ENCODE assay signal across 14 cellular contexts in genomic region chr13:27016871-27017270, GRCh38.
"Had no signal": no experiment of that assay in that cellular context is flagged by ENCODE, and none has a peak within 500 bp of the region (broad histone marks: within the 10 kb centered on the region; RNA-seq: fewer than 3 reads in every experiment).

No MANE protein-coding gene starts in this region.

- H3K4me1 Mint-ChIP-seq: activated CD4-positive, alpha-beta T cell treated with anti-CD3 and anti-CD28 coated beads for 36 hours; activated naive CD4-positive, alpha-beta T cell treated with anti-CD3 and anti-CD28 coated beads, Interleukin-2, amount 50 U/mL, for 24 hours; stimulated activated naive CD8-positive, alpha-beta T cell treated with anti-CD3 and anti-CD28 coated beads, Interleukin-15, amount 100 ng/mL, for 72 hours had no signal

- ATAC-seq: activated CD4-positive, alpha-beta T cell treated with anti-CD3 and anti-CD28 coated beads for 36 hours; activated T-cell treated with anti-CD3 and anti-CD28 coated beads, Interleukin-2, amount 50 U/mL, for 4 hours; right cardiac atrium; stimulated activated naive CD8-positive, alpha-beta T cell treated with anti-CD3 and anti-CD28 coated beads, Interleukin-15, amount 100 ng/mL, for 72 hours had no signal

- H3K9me3 ChIP-seq: adrenal gland, esophagus muscularis mucosa, prostate gland, upper lobe of left lung had no signal

- H3K27me3 ChIP-seq: adrenal gland, cardiac muscle cell, esophagus muscularis mucosa, upper lobe of left lung had no signal

- H3K27ac ChIP-seq: adrenal gland, cardiac muscle cell, esophagus muscularis mucosa, prostate gland, upper lobe of left lung had no signal

- H3K4me3 ChIP-seq: adrenal gland, cardiac muscle cell, esophagus muscularis mucosa, prostate gland, smooth muscle cell, upper lobe of left lung had no signal

- H3K27ac Mint-ChIP-seq: activated CD4-positive, alpha-beta memory T cell treated with anti-CD3 and anti-CD28 coated beads for 36 hours; activated CD4-positive, alpha-beta T cell treated with anti-CD3 and anti-CD28 coated beads for 36 hours; activated naive CD4-positive, alpha-beta T cell treated with anti-CD3 and anti-CD28 coated beads, Interleukin-2, amount 50 U/mL, for 24 hours; stimulated activated naive CD8-positive, alpha-beta T cell treated with anti-CD3 and anti-CD28 coated beads, Interleukin-15, amount 100 ng/mL, for 72 hours had no signal

- H3K27me3 Mint-ChIP-seq: stimulated activated naive CD8-positive, alpha-beta T cell treated with anti-CD3 and anti-CD28 coated beads, Interleukin-15, amount 100 ng/mL, for 72 hours had no signal

- H3K4me3 Mint-ChIP-seq: activated CD4-positive, alpha-beta memory T cell treated with anti-CD3 and anti-CD28 coated beads for 36 hours; activated CD4-positive, alpha-beta T cell treated with anti-CD3 and anti-CD28 coated beads for 36 hours; activated naive CD4-positive, alpha-beta T cell treated with anti-CD3 and anti-CD28 coated beads, Interleukin-2, amount 50 U/mL, for 24 hours; activated T-cell treated with anti-CD3 and anti-CD28 coated beads, Interleukin-2, amount 50 U/mL, for 4 hours; stimulated activated naive CD8-positive, alpha-beta T cell treated with anti-CD3 and anti-CD28 coated beads, Interleukin-15, amount 100 ng/mL, for 72 hours had no signal

- H3K36me3 ChIP-seq: adrenal gland, cardiac muscle cell, esophagus muscularis mucosa, prostate gland, upper lobe of left lung had no signal

- H3K36me3 Mint-ChIP-seq: activated CD4-positive, alpha-beta memory T cell treated with anti-CD3 and anti-CD28 coated beads for 36 hours; activated naive CD4-positive, alpha-beta T cell treated with anti-CD3 and anti-CD28 coated beads, Interleukin-2, amount 50 U/mL, for 24 hours had no signal

- H3K9me3 Mint-ChIP-seq: activated CD4-positive, alpha-beta memory T cell treated with anti-CD3 and anti-CD28 coated beads for 36 hours; activated naive CD4-positive, alpha-beta T cell treated with anti-CD3 and anti-CD28 coated beads, Interleukin-2, amount 50 U/mL, for 24 hours; activated T-cell treated with anti-CD3 and anti-CD28 coated beads, Interleukin-2, amount 50 U/mL, for 4 hours; stimulated activated naive CD8-positive, alpha-beta T cell treated with anti-CD3 and anti-CD28 coated beads, Interleukin-15, amount 100 ng/mL, for 72 hours had no signal

- DNase-seq: activated CD4-positive, alpha-beta T cell treated with anti-CD3 and anti-CD28 coated beads for 36 hours; activated effector memory CD4-positive, alpha-beta T cell treated with anti-CD3 and anti-CD28 coated beads, Interleukin-2, amount 50 U/mL, for 16 hours; activated T-cell treated with anti-CD3 and anti-CD28 coated beads, Interleukin-2, amount 50 U/mL, for 4 hours; glutamatergic neuron; right cardiac atrium; stimulated activated naive CD8-positive, alpha-beta T cell treated with anti-CD3 and anti-CD28 coated beads, Interleukin-15, amount 100 ng/mL, for 72 hours; upper lobe of left lung had no signal
